Comparison of ENCODE assay signal across 13 cellular contexts in genomic region chr5:54470191-54470590, GRCh38. TPM values are rescaled to one million over a fixed set of nuclear protein-coding genes. Genes with fewer than 3 reads are reported as not detected.
DNase-seq lines count a peak whose midpoint lies in the region; ATAC-seq, FAIRE-seq and TF ChIP-seq lines count a peak whose summit lies in the region.
"Had no signal": no experiment of that assay in that cellular context is flagged by ENCODE, and none has a peak within 500 bp of the region (broad histone marks: within the 10 kb centered on the region; RNA-seq: fewer than 3 reads in every experiment).

No MANE protein-coding gene starts in this region.

- H3K27ac ChIP-seq in BLaER1 treated with 17β-estradiol and CSF1 and Interleukin-3, amounts not matched to agents 10 nM and 100 nM: no peak overlapping the region
- peak overlapping the region; percentile 3 for H3K27ac ChIP-seq in psoas muscle

- 0 out of 2 replicates have a peak overlapping the region, but pooled peaks have one; percentile 37 for H2AFZ ChIP-seq in Loucy (ENCODE audit: low read length)

- H3K4me3 ChIP-seq in BLaER1 treated with 17β-estradiol and CSF1 and Interleukin-3, amounts not matched to agents 10 nM and 100 nM: no peak overlapping the region
- H3K4me3 ChIP-seq in Loucy (ENCODE audit: low read length, poor library complexity, severe bottlenecking) (no peak overlapping the region), psoas muscle (peak overlapping the region; percentile 41)

- H3K4me2 ChIP-seq in BLaER1 treated with 17β-estradiol and CSF1 and Interleukin-3, amounts not matched to agents 10 nM and 100 nM: peak overlapping the region; percentile 13 to 73 (median 41); a peak in 18 of 22 replicates
- H3K4me2 ChIP-seq in Loucy (ENCODE audit: low read depth, low read length, poor library complexity, severe bottlenecking): no peak overlapping the region

- peaks cover 9 to 17% (median 13%) of the 10 kb centered on the region in 10 experiments for H3K4me1 ChIP-seq in BLaER1 treated with 17β-estradiol and CSF1 and Interleukin-3, amounts not matched to agents 10 nM and 100 nM
- H3K4me1 ChIP-seq in Loucy (ENCODE audit: insufficient read depth, low read length, poor library complexity, severe bottlenecking) (no peaks in the 10 kb centered on the region), psoas muscle (peaks cover 13% of the 10 kb centered on the region)
- H3K4me1 ChIP-seq: Caco-2 had no signal

- H3K9me3 ChIP-seq in BLaER1 treated with 17β-estradiol and CSF1 and Interleukin-3, amounts not matched to agents 10 nM and 100 nM (replicated peaks in 1 of 11): peaks cover 12 to 19% (median 17%) of the 10 kb centered on the region in 11 experiments
- no peaks in the 10 kb centered on the region for H3K9me3 ChIP-seq in Loucy (ENCODE audit: insufficient read depth, low read depth, low read length)
- no peaks in the 10 kb centered on the region for H3K9me3 ChIP-seq in psoas muscle

- ATAC-seq in psoas muscle (no peak), GM19328 (IDR thresholded peaks at IDR 0.05; ENCODE audit: unreplicated experiment) (no peak), HG02571 (IDR thresholded peaks at IDR 0.05; ENCODE audit: unreplicated experiment) (no peak)

- H3K9ac ChIP-seq in BLaER1 treated with 17β-estradiol and CSF1 and Interleukin-3, amounts not matched to agents 10 nM and 100 nM: no peak overlapping the region
- H3K9ac ChIP-seq in Loucy (ENCODE audit: low read depth, low read length, poor library complexity, severe bottlenecking): no peak overlapping the region

- no peaks in the 10 kb centered on the region for H3F3A ChIP-seq in Loucy (ENCODE audit: low read depth)

- FAIRE-seq in endometrium (lab: Jason Lieb, UNC): peak; percentile 88
- FAIRE-seq: endothelial cell of umbilical vein had no signal

- H3K79me2 ChIP-seq in Loucy (ENCODE audit: insufficient read depth, low read length): no peaks in the 10 kb centered on the region

- intact Hi-C loops in psoas muscle (cut with DNase I): no loop called here

- no peaks in the 10 kb centered on the region for H3K27me3 ChIP-seq in BLaER1 treated with 17β-estradiol and CSF1 and Interleukin-3, amounts not matched to agents 10 nM and 100 nM
- no peaks in the 10 kb centered on the region for H3K27me3 ChIP-seq in Loucy (ENCODE audit: insufficient read depth, low read length, poor library complexity, severe bottlenecking)
- no peaks in the 10 kb centered on the region for H3K27me3 ChIP-seq in psoas muscle (ENCODE audit: insufficient read depth in 3 of 3, low read length in 2 of 3)

- no peaks in the 10 kb centered on the region for H3K36me3 ChIP-seq in BLaER1 treated with 17β-estradiol and CSF1 and Interleukin-3, amounts not matched to agents 10 nM and 100 nM
- H3K36me3 ChIP-seq in Loucy (ENCODE audit: insufficient read depth, low read length): no peaks in the 10 kb centered on the region
- H3K36me3 ChIP-seq in psoas muscle (ENCODE audit: insufficient read depth in 1 of 2, low read depth in 1 of 2): no peaks in the 10 kb centered on the region

- no peak for DNase-seq in psoas muscle
- no peak for DNase-seq in foreskin melanocyte
- DNase-seq in NCI-H2029 treated with DMSO at 0.1 percent for 48 hours (lab: John Stamatoyannopoulos, UW): no peak
- DNase-seq: Caco-2, KG1, NCI-H2029, NCI-H82 had no signal

- H4K20me1 ChIP-seq in BLaER1 treated with 17β-estradiol and CSF1 and Interleukin-3, amounts not matched to agents 10 nM and 100 nM: no peaks in the 10 kb centered on the region
- no peaks in the 10 kb centered on the region for H4K20me1 ChIP-seq in Loucy (ENCODE audit: insufficient read depth, low read length, poor library complexity, severe bottlenecking)

- H3K9me2 ChIP-seq in Loucy (replicated peaks; ENCODE audit: low read depth, low read length): no peaks in the 10 kb centered on the region

- 30 to 32% (median 32%) methylated on average over 2 of the region's 2 CpGs for WGBS in psoas muscle, 3 donors

- TF ChIP-seq CTCF in Loucy (conservative IDR thresholded peaks at IDR 0.05; ENCODE audit: low read length) (no peak), psoas muscle (IDR thresholded peaks at IDR 0.05) (no peak)

RNA-seq across cellular contexts. Expression of gene HSPB3, which starts 14.7 kb away (rescaled TPM):
- total RNA-seq in psoas muscle: 100 to 1,000 TPM; 112 to 162 (median 151) TPM
- 100 to 1,000 TPM in 1 of 3 donors, 10 to 100 TPM in 2; 37.7 to 139 (median 97.0) TPM for polyA plus RNA-seq in psoas muscle
- total RNA-seq: endothelial cell of umbilical vein had no signal
- polyA plus RNA-seq: endothelial cell of umbilical vein had no signal

RNA-seq across cellular contexts. Expression of gene SNX18, which starts 47.4 kb away (rescaled TPM):
- 10 to 100 TPM in 3 of 4 donors, 1 to 10 TPM in 1; 9.1 to 13.0 (median 10.7) TPM for total RNA-seq in psoas muscle
- polyA plus RNA-seq in psoas muscle: 1 to 10 TPM; 3.9 to 6.9 (median 4.5) TPM
